ENCODE assay signal across 1 cellular context in the genomic region with DNA sequence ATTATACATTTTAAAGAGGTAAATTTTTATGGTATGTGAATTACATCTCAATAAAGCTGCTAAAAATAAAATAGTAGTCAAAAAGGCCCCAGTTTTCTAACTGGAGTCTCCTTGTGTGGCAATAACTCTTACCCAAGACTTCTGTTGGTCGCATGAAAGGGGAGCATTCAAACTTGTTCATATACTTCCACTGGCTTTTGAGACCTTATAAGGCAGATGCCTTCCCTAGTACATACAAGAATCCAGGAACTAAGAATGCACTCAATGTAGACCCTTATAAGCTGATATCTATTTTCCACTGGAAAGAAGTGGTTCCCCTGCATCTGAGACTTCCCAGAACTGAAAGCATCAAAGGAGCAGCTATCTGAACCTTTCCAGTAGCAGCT.
TF ChIP-seq lines count a peak whose summit lies in the region.

No MANE protein-coding gene starts in this region.

TF ChIP-seq in endothelial cell of umbilical vein, 7 proteins besides CTCF, POLR2A, EP300 and RAD21:
- TF ChIP-seq GATA2 (IDR thresholded peaks at IDR 0.05; ENCODE audit: insufficient read depth, insufficient read length, low read depth, low read length), result no peak
- no peak for TF ChIP-seq EZH2 (IDR thresholded peaks at IDR 0.05; ENCODE audit: borderline replicate concordance, low read depth, low read length, severe bottlenecking)
- TF ChIP-seq POLR2AphosphoS5 (IDR thresholded peaks at IDR 0.05; ENCODE audit: insufficient read depth, low read depth, low read length), result no peak
- TF ChIP-seq JUN (IDR thresholded peaks at IDR 0.05; ENCODE audit: borderline replicate concordance, insufficient read depth, insufficient read length, low read depth), result no peak
- TF ChIP-seq FOS (IDR thresholded peaks at IDR 0.05; ENCODE audit: borderline replicate concordance, insufficient read depth, low read length), result no peak
- no peak for TF ChIP-seq MYC (IDR thresholded peaks at IDR 0.05; ENCODE audit: low read depth, low read length)
- TF ChIP-seq MAX (IDR thresholded peaks at IDR 0.05; ENCODE audit: insufficient read depth, insufficient read length), result no peak
